ENCODE assay signal across 18 cellular contexts in genomic region chr17:20981046-20981920, GRCh38.
DNase-seq lines count a peak whose midpoint lies in the region; ATAC-seq and TF ChIP-seq lines count a peak whose summit lies in the region.
"Had no signal": no experiment of that assay in that cellular context is flagged by ENCODE, and none has a peak within 500 bp of the region (broad histone marks: within the 10 kb centered on the region; RNA-seq: fewer than 3 reads in every experiment).

No MANE protein-coding gene starts in this region.

- no peak for ATAC-seq in Right ventricle myocardium inferior

- intact Hi-C loops in cardiac septum (cut with DNase I) (no loop called here), Right ventricle myocardium inferior (cut with DNase I) (no loop called here), vagina (cut with DNase I) (no loop called here)

- H3K4me1 ChIP-seq in vagina: no peaks in the 10 kb centered on the region

- no peak overlapping the region for H3K4me3 ChIP-seq in vagina

- H3K27me3 ChIP-seq in vagina: no peaks in the 10 kb centered on the region

- no peak overlapping the region for H3K27ac ChIP-seq in vagina
- H3K27ac ChIP-seq: C4-2B had no signal

- H3K36me3 ChIP-seq in vagina: no peaks in the 10 kb centered on the region

- no peaks in the 10 kb centered on the region for H3K9me3 ChIP-seq in vagina

- TF ChIP-seq CTCF in vagina (IDR thresholded peaks at IDR 0.05): no peak

- DNase-seq in cardiac septum (ENCODE audit: low spot score): peak; percentile 44
- no peak for DNase-seq in Right ventricle myocardium inferior (ENCODE audit: missing footprints)
- DNase-seq in NCI-H146 treated with DMSO at 0.1 percent for 48 hours (lab: John Stamatoyannopoulos, UW; ENCODE audit: unreplicated experiment): peak; percentile 32
- DNase-seq in mesenteric fat pad (ENCODE audit: low spot score): peak; percentile 79
- peak; percentile 67 to 90 for DNase-seq in vagina (ENCODE audit: extremely low spot score in 2 of 2)
- no peak for DNase-seq in NCI-H1694 treated with DMSO at 0.1 percent for 48 hours (lab: John Stamatoyannopoulos, UW)
- no peak for DNase-seq in NCI-H2107 (lab: John Stamatoyannopoulos, UW)
- DNase-seq: COR-L47; EL; IMR-90; Karpas-422; MM.1S; NCI-H1092 treated with DMSO at 0.1 percent for 48 hours; NCI-H187; NCI-H526 treated with DMSO at 0.1 percent for 48 hours; NK-92 treated with Interleukin-12 subunit alpha and Interleukin-12 subunit beta, amount 100 ng/mL, for 24 hours; SIG-M5 had no signal

- TF ChIP-seq POLR2A in vagina (IDR thresholded peaks at IDR 0.05): no peak

Comparison
In these comparisons a context has a peak if more than half of its experiments do, and no peak if none do; other contexts are left out.
1. DNase-seq: peak in cardiac septum (single experiment), NCI-H146 treated with DMSO at 0.1 percent for 48 hours (single experiment), mesenteric fat pad (single experiment) and vagina (2 of 2); none in Right ventricle myocardium inferior (single experiment), NCI-H1694 treated with DMSO at 0.1 percent for 48 hours (single experiment) and NCI-H2107 (single experiment).